ENCODE assay signal across 13 cellular contexts in genomic region chrX:133921084-133921483, GRCh38.
A peak's percentile ranks its signal among the peaks of the same experiment; 100 is the strongest.
DNase-seq lines count a peak whose midpoint lies in the region; ATAC-seq and TF ChIP-seq lines count a peak whose summit lies in the region.
"Had no signal": no experiment of that assay in that cellular context is flagged by ENCODE, and none has a peak within 500 bp of the region (broad histone marks: within the 10 kb centered on the region; RNA-seq: fewer than 3 reads in every experiment).

No MANE protein-coding gene starts in this region.

- H3K36me3 Mint-ChIP-seq in activated naive CD4-positive, alpha-beta T cell treated with anti-CD3 and anti-CD28 coated beads, Interleukin-2, amount 50 U/mL, for 24 hours: no peaks in the 10 kb centered on the region
- H3K36me3 Mint-ChIP-seq in endodermal cell (ENCODE audit: low read depth): peaks cover 16% of the 10 kb centered on the region
- peaks cover 0 to 11% (median 0%) of the 10 kb centered on the region in 5 donors for H3K36me3 Mint-ChIP-seq in naive thymus-derived CD4-positive, alpha-beta T cell
- no peaks in the 10 kb centered on the region for H3K36me3 Mint-ChIP-seq in osteocyte (ENCODE audit: unreplicated experiment)
- H3K36me3 Mint-ChIP-seq: CD8-positive, alpha-beta T cell had no signal

- WGBS in endodermal cell (ENCODE audit: insufficient coverage in 1 of 2, insufficient read length in 1 of 2), 2 experiments: 78% methylated on average over 1 of the region's 2 CpGs; no CpG with 5 or more reads in 1 of the 2 experiments
- no CpG with 5 or more reads among the region's 2 CpGs for WGBS in neuronal stem cell (ENCODE audit: extremely low coverage in 2 of 2, insufficient read length in 2 of 2, insufficient replicate concordance in 1 of 2), 2 donors

- H3K4me1 ChIP-seq in HAP-1: peaks cover 26% of the 10 kb centered on the region
- no peaks in the 10 kb centered on the region for H3K4me1 ChIP-seq in endodermal cell (ENCODE audit: control insufficient read depth, insufficient read depth, low read length)
- H3K4me1 ChIP-seq in neuronal stem cell (ENCODE audit: control insufficient read depth in 2 of 2, insufficient read depth in 1 of 2, low read depth in 1 of 2, low read length in 2 of 2): peaks cover 8 to 10% of the 10 kb centered on the region in 2 donors
- H3K4me1 ChIP-seq in naive thymus-derived CD4-positive, alpha-beta T cell (ENCODE audit: control insufficient read depth in 2 of 2, insufficient read depth in 2 of 2, low read length in 2 of 2): peaks cover 13 to 17% of the 10 kb centered on the region in 2 donors
- H3K4me1 ChIP-seq in colonic mucosa: no peaks in the 10 kb centered on the region

- H3K4me3 Mint-ChIP-seq in activated naive CD4-positive, alpha-beta T cell treated with anti-CD3 and anti-CD28 coated beads, Interleukin-2, amount 50 U/mL, for 24 hours: peak overlapping the region; percentile 4
- no peak overlapping the region for H3K4me3 Mint-ChIP-seq in endodermal cell
- peak overlapping the region in 1 of 10 donors; percentile 83 for H3K4me3 Mint-ChIP-seq in naive thymus-derived CD4-positive, alpha-beta T cell
- no peak overlapping the region for H3K4me3 Mint-ChIP-seq in osteocyte (ENCODE audit: unreplicated experiment)
- H3K4me3 Mint-ChIP-seq: CD8-positive, alpha-beta T cell; HFFc6 had no signal

- TF ChIP-seq CTCF in endodermal cell (conservative IDR thresholded peaks at IDR 0.05) (no peak), colonic mucosa (IDR thresholded peaks at IDR 0.05) (no peak), osteocyte (IDR thresholded peaks at IDR 0.05) (no peak)

- POLR2A ChIA-PET in naive thymus-derived CD4-positive, alpha-beta T cell (lab: Charles Lee): no interaction called here

- H3K9ac ChIP-seq in endodermal cell (ENCODE audit: extremely low read depth, low read length, poor library complexity, severe bottlenecking): no peak overlapping the region
- H3K9ac ChIP-seq in neuronal stem cell (ENCODE audit: low read depth, low read length, poor library complexity): no peak overlapping the region
- H3K9ac ChIP-seq in colonic mucosa (ENCODE audit: low read depth in 2 of 2, low read length in 2 of 2): no peak overlapping the region
- H3K9ac ChIP-seq: BLaER1 treated with 17β-estradiol and CSF1 and Interleukin-3, amounts not matched to agents 10 nM and 100 nM; GM23248 had no signal

- no peak overlapping the region for H2BK12ac ChIP-seq in neuronal stem cell (ENCODE audit: low read length)

- H4K8ac ChIP-seq in neuronal stem cell (ENCODE audit: low read depth, low read length): no peak overlapping the region

- no peaks in the 10 kb centered on the region for H3K27me3 Mint-ChIP-seq in activated naive CD4-positive, alpha-beta T cell treated with anti-CD3 and anti-CD28 coated beads, Interleukin-2, amount 50 U/mL, for 24 hours
- H3K27me3 Mint-ChIP-seq in endodermal cell (ENCODE audit: insufficient read depth): no peaks in the 10 kb centered on the region
- H3K27me3 Mint-ChIP-seq in naive thymus-derived CD4-positive, alpha-beta T cell: no peaks in the 10 kb centered on the region
- no peaks in the 10 kb centered on the region for H3K27me3 Mint-ChIP-seq in osteocyte (ENCODE audit: unreplicated experiment)

- no peak overlapping the region for H2BK5ac ChIP-seq in neuronal stem cell (ENCODE audit: low read length)

- H3K9me3 ChIP-seq in HAP-1 (no peaks in the 10 kb centered on the region), endodermal cell (ENCODE audit: control insufficient read depth, low read length) (no peaks in the 10 kb centered on the region), neuronal stem cell (replicated peaks in 1 of 2; ENCODE audit: control insufficient read depth in 2 of 2, insufficient read depth in 1 of 2, low read depth in 1 of 2, low read length in 2 of 2) (peaks cover 0 to 6% of the 10 kb centered on the region in 2 donors), colonic mucosa (no peaks in the 10 kb centered on the region)
- no peaks in the 10 kb centered on the region for H3K9me3 ChIP-seq in naive thymus-derived CD4-positive, alpha-beta T cell (ENCODE audit: control insufficient read depth in 2 of 3, low read length in 3 of 3)

- H3K79me1 ChIP-seq in neuronal stem cell (ENCODE audit: low read depth, low read length): no peaks in the 10 kb centered on the region

- no peak overlapping the region for H4K91ac ChIP-seq in neuronal stem cell (ENCODE audit: low read depth, low read length, poor library complexity)

- intact Hi-C loops in naive thymus-derived CD4-positive, alpha-beta T cell (cut with micrococcal nuclease): loop anchor here (5.0 to 10.0 kb wide), 5 partner anchors 64 to 476 kb away; partner anchors contain the start of gene GPC3 (in 1 of the 2)
- intact Hi-C loops in colonic mucosa (cut with DNase I): loop anchor here (10.0 kb wide), 1 partner anchor 126 kb away; no protein-coding TSS in a partner anchor

- in situ Hi-C loops in HAP-1 (cut with MboI; ENCODE audit: low sequenced_read_pairs): no loop called here

- no peak overlapping the region for H3K14ac ChIP-seq in neuronal stem cell (ENCODE audit: low read length)

- no peak overlapping the region for H3K4ac ChIP-seq in neuronal stem cell (ENCODE audit: low read length)

- H3K27ac Mint-ChIP-seq in activated naive CD4-positive, alpha-beta T cell treated with anti-CD3 and anti-CD28 coated beads, Interleukin-2, amount 50 U/mL, for 24 hours: no peak overlapping the region
- H3K27ac Mint-ChIP-seq in endodermal cell (no peak overlapping the region), osteocyte (ENCODE audit: unreplicated experiment) (no peak overlapping the region)
- H3K27ac Mint-ChIP-seq in naive thymus-derived CD4-positive, alpha-beta T cell: peak overlapping the region in 1 of 9 donors; percentile 17
- H3K27ac Mint-ChIP-seq: CD8-positive, alpha-beta T cell; HFFc6 had no signal

- H2BK15ac ChIP-seq in neuronal stem cell (ENCODE audit: low read length): no peak overlapping the region

- H3K27me3 ChIP-seq in HAP-1 (ENCODE audit: low read depth) (no peaks in the 10 kb centered on the region), endodermal cell (ENCODE audit: control insufficient read depth, insufficient read depth, low read length, poor library complexity, severe bottlenecking) (no peaks in the 10 kb centered on the region), neuronal stem cell (ENCODE audit: control insufficient read depth in 3 of 3, insufficient read depth in 3 of 3, low read depth in 1 of 3, low read length in 3 of 3) (no peaks in the 10 kb centered on the region), colonic mucosa (no peaks in the 10 kb centered on the region)
- no peaks in the 10 kb centered on the region for H3K27me3 ChIP-seq in naive thymus-derived CD4-positive, alpha-beta T cell (ENCODE audit: control insufficient read depth in 2 of 2, insufficient read depth in 2 of 2, low read length in 2 of 2)

- DNase-seq in activated naive CD4-positive, alpha-beta T cell treated with Interleukin-2 at 50 U/mL for 16 hours: no peak
- peak; percentile 39 to 60 for DNase-seq in HAP-1 (ENCODE audit: low spot score in 2 of 2)
- no peak for DNase-seq in endodermal cell
- DNase-seq in neuronal stem cell (ENCODE audit: low spot score): no peak
- no peak for DNase-seq in naive thymus-derived CD4-positive, alpha-beta T cell
- DNase-seq in colonic mucosa: no peak
- DNase-seq in osteocyte (ENCODE audit: extremely low spot score, unreplicated experiment): no peak
- DNase-seq: 8988T, HFFc6 had no signal

- no peaks in the 10 kb centered on the region for H3K9me3 Mint-ChIP-seq in activated naive CD4-positive, alpha-beta T cell treated with anti-CD3 and anti-CD28 coated beads, Interleukin-2, amount 50 U/mL, for 24 hours
- H3K9me3 Mint-ChIP-seq in endodermal cell: peaks cover 8% of the 10 kb centered on the region
- peaks cover 0 to 10% (median 0%) of the 10 kb centered on the region in 11 donors for H3K9me3 Mint-ChIP-seq in naive thymus-derived CD4-positive, alpha-beta T cell
- no peaks in the 10 kb centered on the region for H3K9me3 Mint-ChIP-seq in osteocyte (ENCODE audit: unreplicated experiment)

- no peak overlapping the region for H3K4me2 ChIP-seq in neuronal stem cell (ENCODE audit: insufficient read depth, low read length, poor library complexity, severe bottlenecking)

- peaks cover 15% of the 10 kb centered on the region for H3K4me1 Mint-ChIP-seq in activated naive CD4-positive, alpha-beta T cell treated with anti-CD3 and anti-CD28 coated beads, Interleukin-2, amount 50 U/mL, for 24 hours
- H3K4me1 Mint-ChIP-seq in endodermal cell (peaks cover 32% of the 10 kb centered on the region), osteocyte (ENCODE audit: unreplicated experiment) (peaks cover 7% of the 10 kb centered on the region)
- H3K4me1 Mint-ChIP-seq in naive thymus-derived CD4-positive, alpha-beta T cell: peaks cover 4 to 39% (median 26%) of the 10 kb centered on the region in 7 donors

- H3K4me3 ChIP-seq in HAP-1: no peak overlapping the region
- no peak overlapping the region for H3K4me3 ChIP-seq in endodermal cell (ENCODE audit: low read length)
- no peak overlapping the region for H3K4me3 ChIP-seq in neuronal stem cell (ENCODE audit: low read length in 2 of 2)
- no peak overlapping the region for H3K4me3 ChIP-seq in naive thymus-derived CD4-positive, alpha-beta T cell (ENCODE audit: low read length)
- no peak overlapping the region for H3K4me3 ChIP-seq in colonic mucosa
- H3K4me3 ChIP-seq: BLaER1 treated with 17β-estradiol and CSF1 and Interleukin-3, amounts not matched to agents 10 nM and 100 nM; GM23248 had no signal

- peaks cover 3% of the 10 kb centered on the region; the same call in 1 of the 2 replicates for H3K36me3 ChIP-seq in HAP-1 (replicated peaks)
- no peaks in the 10 kb centered on the region for H3K36me3 ChIP-seq in endodermal cell (ENCODE audit: control insufficient read depth, insufficient read depth, low read length)
- no peaks in the 10 kb centered on the region for H3K36me3 ChIP-seq in neuronal stem cell (replicated peaks in 1 of 2; ENCODE audit: control insufficient read depth in 2 of 2, insufficient read depth in 2 of 2, low read length in 2 of 2)
- H3K36me3 ChIP-seq in naive thymus-derived CD4-positive, alpha-beta T cell (ENCODE audit: control insufficient read depth in 2 of 3, insufficient read depth in 3 of 3, low read length in 3 of 3): no peaks in the 10 kb centered on the region
- H3K36me3 ChIP-seq in colonic mucosa: no peaks in the 10 kb centered on the region
- H3K36me3 ChIP-seq: BLaER1 treated with 17β-estradiol and CSF1 and Interleukin-3, amounts not matched to agents 10 nM and 100 nM had no signal

- no peak overlapping the region for H3K18ac ChIP-seq in neuronal stem cell (ENCODE audit: low read length)

- CTCF ChIA-PET in naive thymus-derived CD4-positive, alpha-beta T cell (lab: Charles Lee): no interaction called here

- H2AFZ ChIP-seq in neuronal stem cell (ENCODE audit: low read length): peak overlapping the region; percentile 61
- H2AFZ ChIP-seq: GM23248 had no signal

- H2BK120ac ChIP-seq in neuronal stem cell (ENCODE audit: low read depth, low read length): no peak overlapping the region

- H3K23ac ChIP-seq in neuronal stem cell (ENCODE audit: low read depth, low read length, poor library complexity): no peak overlapping the region

- H3K27ac ChIP-seq in endodermal cell (ENCODE audit: low read depth, low read length) (peak overlapping the region; percentile 63), neuronal stem cell (replicated peaks; ENCODE audit: low read length) (peak overlapping the region; percentile 34), colonic mucosa (no peak overlapping the region)
- H3K27ac ChIP-seq in naive thymus-derived CD4-positive, alpha-beta T cell (ENCODE audit: low read depth, low read length): no peak overlapping the region
- H3K27ac ChIP-seq: GM23248 had no signal

- no peak for ATAC-seq in naive thymus-derived CD4-positive, alpha-beta T cell
- ATAC-seq: CD8-positive, alpha-beta T cell had no signal

- no peak overlapping the region for H2AK5ac ChIP-seq in neuronal stem cell (ENCODE audit: low read depth, low read length)

Comparison
In these comparisons a context has a peak if more than half of its experiments do, and no peak if none do; other contexts are left out.
1. DNase-seq: peak in HAP-1 (2 of 2); none in activated naive CD4-positive, alpha-beta T cell treated with Interleukin-2 at 50 U/mL for 16 hours (single experiment), endodermal cell (single experiment), neuronal stem cell (single experiment), naive thymus-derived CD4-positive, alpha-beta T cell (0 of 9), colonic mucosa (single experiment) and osteocyte (single experiment).
2. H3K27ac ChIP-seq: peak in endodermal cell (single experiment) and neuronal stem cell (single experiment); none in naive thymus-derived CD4-positive, alpha-beta T cell (single experiment) and colonic mucosa (single experiment).